16 cellular contexts compared by ENCODE assay signal in genomic region chr10:18397886-18398285, GRCh38.
DNase-seq lines count a peak whose midpoint lies in the region; ATAC-seq and TF ChIP-seq lines count a peak whose summit lies in the region.
"Had no signal": no experiment of that assay in that cellular context is flagged by ENCODE, and none has a peak within 500 bp of the region (broad histone marks: within the 10 kb centered on the region; RNA-seq: fewer than 3 reads in every experiment).

No MANE protein-coding gene starts in this region.

- H3K36me3 Mint-ChIP-seq in stimulated activated naive B cell treated with anti-CD40 and anti-IgM and Interleukin-4, amounts not matched to agents 10 μg/mL and 1 μg/mL and 100 μg/mL, for 72 hours = no peaks in the 10 kb centered on the region
- H3K36me3 Mint-ChIP-seq in nephron progenitor cell (ENCODE audit: low read depth) = no peaks in the 10 kb centered on the region
- H3K36me3 Mint-ChIP-seq: CD4-positive, alpha-beta memory T cell had no signal

- no peak overlapping the region for H3K4me3 Mint-ChIP-seq in stimulated activated naive B cell treated with anti-CD40 and anti-IgM and Interleukin-4, amounts not matched to agents 10 μg/mL and 1 μg/mL and 100 μg/mL, for 72 hours
- no peak overlapping the region for H3K4me3 Mint-ChIP-seq in nephron progenitor cell
- H3K4me3 Mint-ChIP-seq: CD4-positive, alpha-beta memory T cell; H9; T-helper 1 cell treated with Interleukin-12 subunit alpha and Interleukin-12 subunit beta and Interleukin-4 antibody, amounts not matched to agents 30 μg/mL and 1 μg/mL, for 36 hours had no signal

- peaks cover 8 to 15% of the 10 kb centered on the region in 2 donors for H3K4me1 Mint-ChIP-seq in stimulated activated naive B cell treated with anti-CD40 and anti-IgM and Interleukin-4, amounts not matched to agents 10 μg/mL and 1 μg/mL and 100 μg/mL, for 72 hours
- H3K4me1 Mint-ChIP-seq in nephron progenitor cell = peaks cover 28% of the 10 kb centered on the region

- DNase-seq in left ventricle myocardium superior (no peak), Right ventricle myocardium inferior (ENCODE audit: missing footprints) (no peak), NCI-H510A (lab: John Stamatoyannopoulos, UW) (peak; percentile 8), OCI-M1 (lab: John Stamatoyannopoulos, UW) (peak; percentile 54), mesenteric fat pad (ENCODE audit: low spot score) (no peak), nephron progenitor cell (no peak)
- no peak for DNase-seq in stimulated activated naive B cell treated with anti-CD40 and anti-IgM and Interleukin-4, amounts not matched to agents 10 μg/mL and 1 μg/mL and 100 μg/mL, for 72 hours
- DNase-seq: CD4-positive, alpha-beta memory T cell; DND-41; H9; KG1; NCI-H187 treated with DMSO at 0.1 percent for 48 hours; NCI-H69; PC-3 had no signal

- H3K27ac Mint-ChIP-seq in stimulated activated naive B cell treated with anti-CD40 and anti-IgM and Interleukin-4, amounts not matched to agents 10 μg/mL and 1 μg/mL and 100 μg/mL, for 72 hours = no peak overlapping the region
- H3K27ac Mint-ChIP-seq in nephron progenitor cell = no peak overlapping the region
- H3K27ac Mint-ChIP-seq: CD4-positive, alpha-beta memory T cell; H9; T-helper 1 cell treated with Interleukin-12 subunit alpha and Interleukin-12 subunit beta and Interleukin-4 antibody, amounts not matched to agents 30 μg/mL and 1 μg/mL, for 36 hours had no signal

- H3K27me3 Mint-ChIP-seq in stimulated activated naive B cell treated with anti-CD40 and anti-IgM and Interleukin-4, amounts not matched to agents 10 μg/mL and 1 μg/mL and 100 μg/mL, for 72 hours = peaks cover 11 to 16% of the 10 kb centered on the region in 2 donors
- H3K27me3 Mint-ChIP-seq in nephron progenitor cell (ENCODE audit: low read depth, poor library complexity) = peaks cover 40% of the 10 kb centered on the region

- peak; percentile 34 for ATAC-seq in left ventricle myocardium superior
- no peak for ATAC-seq in Right ventricle myocardium inferior
- ATAC-seq in GM18909 (IDR thresholded peaks at IDR 0.05; ENCODE audit: poor library complexity, unreplicated experiment) = no peak
- ATAC-seq in stimulated activated naive B cell treated with anti-CD40 and anti-IgM and Interleukin-4, amounts not matched to agents 10 μg/mL and 1 μg/mL and 100 μg/mL, for 72 hours (replicated peaks) = no peak
- ATAC-seq: PC-3 had no signal

- intact Hi-C loops in left ventricle myocardium superior (cut with micrococcal nuclease) = no loop called here
- intact Hi-C loops in Right ventricle myocardium inferior (cut with DNase I) = no loop called here

- H3K9me3 Mint-ChIP-seq in stimulated activated naive B cell treated with anti-CD40 and anti-IgM and Interleukin-4, amounts not matched to agents 10 μg/mL and 1 μg/mL and 100 μg/mL, for 72 hours = no peaks in the 10 kb centered on the region
- H3K9me3 Mint-ChIP-seq in nephron progenitor cell = no peaks in the 10 kb centered on the region
- H3K9me3 Mint-ChIP-seq: CD4-positive, alpha-beta memory T cell; H9; T-helper 1 cell treated with Interleukin-12 subunit alpha and Interleukin-12 subunit beta and Interleukin-4 antibody, amounts not matched to agents 30 μg/mL and 1 μg/mL, for 36 hours had no signal

- no peak for TF ChIP-seq CTCF in nephron progenitor cell (IDR thresholded peaks at IDR 0.05)

Comparison
In these comparisons a context has a peak if more than half of its experiments do, and no peak if none do; other contexts are left out.
1. DNase-seq: peak in NCI-H510A (single experiment) and OCI-M1 (single experiment); none in left ventricle myocardium superior (single experiment), Right ventricle myocardium inferior (single experiment), stimulated activated naive B cell treated with anti-CD40 and anti-IgM and Interleukin-4, amounts not matched to agents 10 μg/mL and 1 μg/mL and 100 μg/mL, for 72 hours (single experiment), mesenteric fat pad (single experiment) and nephron progenitor cell (single experiment).